ENCODE assay signal across 9 cellular contexts in genomic region chr19:11581740-11582139, GRCh38. TPM values are rescaled to one million over a fixed set of nuclear protein-coding genes. Genes with fewer than 3 reads are reported as not detected.
DNase-seq lines count a peak whose midpoint lies in the region; ATAC-seq and TF ChIP-seq lines count a peak whose summit lies in the region.
"Had no signal": no experiment of that assay in that cellular context is flagged by ENCODE, and none has a peak within 500 bp of the region (broad histone marks: within the 10 kb centered on the region; RNA-seq: fewer than 3 reads in every experiment).

No MANE protein-coding gene starts in this region.

- H3K9me3 Mint-ChIP-seq in Calu3 (ENCODE audit: low read depth, unreplicated experiment): no peaks in the 10 kb centered on the region

- H3K4me1 ChIP-seq in body of pancreas (peaks cover 31% of the 10 kb centered on the region), PC-3 (ENCODE audit: insufficient read depth, low read length) (no peaks in the 10 kb centered on the region)

- no peak overlapping the region for H3K4me2 ChIP-seq in PC-3 (ENCODE audit: low read length)

- TF ChIP-seq CTCF in GM10266 (IDR thresholded peaks at IDR 0.05; ENCODE audit: control insufficient read depth, insufficient read depth, low read depth, missing control alignments) (no peak), body of pancreas (IDR thresholded peaks at IDR 0.05) (no peak), PC-3 (conservative IDR thresholded peaks at IDR 0.05; ENCODE audit: low read depth, low read length) (no peak), Calu3 (IDR thresholded peaks at IDR 0.05; ENCODE audit: unreplicated experiment) (no peak)

- H3K9me3 ChIP-seq in body of pancreas (no peaks in the 10 kb centered on the region), PC-3 (ENCODE audit: low read length) (no peaks in the 10 kb centered on the region)

- H3K4me3 Mint-ChIP-seq in Calu3 (ENCODE audit: low read depth, unreplicated experiment): no peak overlapping the region

- no peaks in the 10 kb centered on the region for H3K9me2 ChIP-seq in PC-3 (replicated peaks; ENCODE audit: low read length)

- no peak overlapping the region for H2AFZ ChIP-seq in PC-3 (ENCODE audit: low read length)

- no peak overlapping the region for H3K27ac Mint-ChIP-seq in Calu3 (ENCODE audit: unreplicated experiment)

- peak overlapping the region; percentile 40 to 87 (median 85) for H3K27ac ChIP-seq in body of pancreas
- H3K27ac ChIP-seq in PC-3 (ENCODE audit: low read length): no peak overlapping the region

- DNase-seq in GM10266 (ENCODE audit: extremely low spot score) (peak; percentile 82), NCI-H2227 (lab: John Stamatoyannopoulos, UW; ENCODE audit: unreplicated experiment) (peak; percentile 15), body of pancreas (peak in 1 of 4 donors; percentile 10), PC-3 (no peak), Calu3 (no peak), NCI-H748 (lab: John Stamatoyannopoulos, UW; ENCODE audit: unreplicated experiment) (no peak)
- peak in 4 of 6 experiments; percentile 13 to 55 (median 50) for DNase-seq in stimulated activated naive CD4-positive, alpha-beta T cell (lab: John Stamatoyannopoulos, UW)

- no peaks in the 10 kb centered on the region for H3K27me3 Mint-ChIP-seq in Calu3 (ENCODE audit: unreplicated experiment)

- intact Hi-C loops in body of pancreas (cut with DNase I) (loop anchor here (10.0 kb wide), 1 partner anchor 287 kb away; the partner anchor contains the start of gene TSPAN16), PC-3 (cut with micrococcal nuclease) (no loop called here), Calu3 (cut with micrococcal nuclease; ENCODE audit: unreplicated experiment) (no loop called here)

- ATAC-seq in GM21723 (IDR thresholded peaks at IDR 0.05; ENCODE audit: unreplicated experiment) (peak; percentile 69), body of pancreas (peak; percentile 30), PC-3 (no peak)

- CTCF ChIA-PET in PC-3 (lab: Charles Lee): no interaction called here
- CTCF ChIA-PET in Calu3 (lab: Charles Lee): interaction anchor here (0.7 kb wide), 1 partner anchor 727 kb away, joined by 5 read pairs; no protein-coding TSS in a partner anchor

- 32 to 51% methylated on average over 3 of the region's 3 CpGs for WGBS in body of pancreas, 2 donors

- POLR2A ChIA-PET in PC-3 (lab: Charles Lee; ENCODE audit: unreplicated experiment): no interaction called here

- no peak overlapping the region for H3K9ac ChIP-seq in PC-3 (ENCODE audit: low read length)

- BruUV-seq in PC-3 (replicated peaks; lab: Mats Ljungman, UMichigan): no TSS peak
- BruUV-seq in Calu3 (replicated peaks; lab: Mats Ljungman, UMichigan): no TSS peak

- H3K27me3 ChIP-seq in body of pancreas: no peaks in the 10 kb centered on the region
- no peaks in the 10 kb centered on the region for H3K27me3 ChIP-seq in PC-3 (ENCODE audit: low read length)

- H3K36me3 ChIP-seq in body of pancreas (replicated peaks in 1 of 2; ENCODE audit: insufficient read depth in 1 of 2, low read depth in 2 of 2): no peaks in the 10 kb centered on the region
- no peaks in the 10 kb centered on the region for H3K36me3 ChIP-seq in PC-3 (ENCODE audit: low read depth, low read length)

- H3K4me3 ChIP-seq in body of pancreas (no peak overlapping the region), PC-3 (ENCODE audit: low read length) (no peak overlapping the region)

- no peaks in the 10 kb centered on the region for H3K4me1 Mint-ChIP-seq in Calu3 (ENCODE audit: low read depth, unreplicated experiment)

- H3F3A ChIP-seq in PC-3 (ENCODE audit: low read length, unreplicated experiment): no peaks in the 10 kb centered on the region

- no peaks in the 10 kb centered on the region for H3K36me3 Mint-ChIP-seq in Calu3 (ENCODE audit: insufficient read depth, unreplicated experiment)

- TF ChIP-seq POLR2A in body of pancreas (IDR thresholded peaks at IDR 0.05): no peak

- no peaks in the 10 kb centered on the region for H3K79me2 ChIP-seq in PC-3 (ENCODE audit: low read length)

- no peaks in the 10 kb centered on the region for H4K20me1 ChIP-seq in PC-3 (ENCODE audit: low read length)

RNA-seq across cellular contexts. Expression of gene ACP5, which starts 4.3 kb away (rescaled TPM):
- total RNA-seq in body of pancreas (10 to 100 TPM in 1 of 2 donors, 1 to 10 TPM in 1; 8.0 to 22.4 TPM), PC-3 (2014; rRNA removed) (not detected in 2 replicates), Calu3 (2022) (0.94 and 2.2 TPM in 2 replicates)
- total RNA-seq: endothelial cell of umbilical vein had no signal

RNA-seq across cellular contexts. Expression of gene ZNF627, which starts 15.5 kb away (rescaled TPM):
- total RNA-seq in body of pancreas (1 to 10 TPM; 4.6 to 8.8 TPM), PC-3 (2014; rRNA removed) (8.5 and 14.2 TPM in 2 replicates), Calu3 (2022) (12.0 and 13.3 TPM in 2 replicates)

RNA-seq across cellular contexts. Expression of gene ELOF1, which starts 22.7 kb away (rescaled TPM):
- total RNA-seq in body of pancreas: 10 to 100 TPM; 36.6 TPM
- 91.9 and 105 TPM in 2 replicates for total RNA-seq in PC-3 (2014; rRNA removed)
- total RNA-seq in Calu3 (2022): 36.5 and 38.3 TPM in 2 replicates

RNA-seq across cellular contexts. Expression of gene CNN1, which starts 43.1 kb away (rescaled TPM):
- 10 to 100 TPM; 10.9 to 15.2 TPM for total RNA-seq in body of pancreas
- 0.77 TPM in 1 of 2 replicates, not detected in the other for total RNA-seq in PC-3 (2014; rRNA removed)
- total RNA-seq in Calu3 (2022): not detected in 2 replicates
- total RNA-seq: endothelial cell of umbilical vein had no signal

RNA-seq across cellular contexts. Expression of gene ECSIT, which starts 52.8 kb away (rescaled TPM):
- total RNA-seq in body of pancreas: 10 to 100 TPM; 55.8 to 79.1 TPM
- 126 and 156 TPM in 2 replicates for total RNA-seq in PC-3 (2014; rRNA removed)
- total RNA-seq in Calu3 (2022): 19.3 and 22.1 TPM in 2 replicates

Comparison
In these comparisons a context has a peak if more than half of its experiments do, and no peak if none do; other contexts are left out.
1. DNase-seq: peak in GM10266 (single experiment), NCI-H2227 (single experiment) and stimulated activated naive CD4-positive, alpha-beta T cell (4 of 6); none in PC-3 (single experiment), Calu3 (single experiment) and NCI-H748 (single experiment).